In the genomic region with DNA sequence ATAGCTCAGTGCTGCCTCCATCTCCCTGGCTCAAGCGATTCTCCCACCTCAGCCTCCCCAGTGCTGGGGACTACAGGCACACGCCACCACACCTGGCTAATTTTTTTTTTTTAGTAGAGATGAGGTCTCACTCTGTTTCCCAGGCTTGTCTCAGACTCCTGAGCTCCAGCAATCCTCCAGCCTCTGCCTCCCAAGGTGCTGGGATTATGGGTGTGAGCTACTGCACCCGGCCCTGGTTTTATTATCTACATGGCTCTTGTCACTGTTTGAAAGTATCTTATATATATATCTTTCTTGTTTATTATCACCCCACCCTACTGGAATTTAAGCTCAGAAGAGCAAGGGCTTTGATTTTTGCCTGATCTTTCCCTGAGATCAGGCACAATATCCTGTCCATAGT, we compare ENCODE assay signal across 2 cellular contexts.
TF ChIP-seq lines count a peak whose summit lies in the region.

No MANE protein-coding gene starts in this region.

TF ChIP-seq in IMR-90, 13 proteins besides CTCF, POLR2A, EP300 and RAD21:
- TF ChIP-seq CEBPB (IDR thresholded peaks at IDR 0.05; ENCODE audit: low read depth, low read length) (no peak), MXI1 (IDR thresholded peaks at IDR 0.05; ENCODE audit: borderline replicate concordance, low read depth, low read length) (no peak), MAZ (IDR thresholded peaks at IDR 0.05; ENCODE audit: borderline replicate concordance, low read depth, low read length) (no peak), MAFK (IDR thresholded peaks at IDR 0.05; ENCODE audit: low read depth, low read length) (no peak), BHLHE40 (IDR thresholded peaks at IDR 0.05; ENCODE audit: low read depth, low read length) (no peak), SMC3 (IDR thresholded peaks at IDR 0.05; ENCODE audit: low read depth, low read length) (no peak), RFX5 (IDR thresholded peaks at IDR 0.05; ENCODE audit: low read depth, low read length) (no peak), FOS (IDR thresholded peaks at IDR 0.05; ENCODE audit: low read depth, low read length) (no peak), CHD1 (IDR thresholded peaks at IDR 0.05; ENCODE audit: low read depth, low read length) (no peak), RCOR1 (IDR thresholded peaks at IDR 0.05; ENCODE audit: insufficient replicate concordance, low read length) (no peak)
- TF ChIP-seq, protein P1, sequence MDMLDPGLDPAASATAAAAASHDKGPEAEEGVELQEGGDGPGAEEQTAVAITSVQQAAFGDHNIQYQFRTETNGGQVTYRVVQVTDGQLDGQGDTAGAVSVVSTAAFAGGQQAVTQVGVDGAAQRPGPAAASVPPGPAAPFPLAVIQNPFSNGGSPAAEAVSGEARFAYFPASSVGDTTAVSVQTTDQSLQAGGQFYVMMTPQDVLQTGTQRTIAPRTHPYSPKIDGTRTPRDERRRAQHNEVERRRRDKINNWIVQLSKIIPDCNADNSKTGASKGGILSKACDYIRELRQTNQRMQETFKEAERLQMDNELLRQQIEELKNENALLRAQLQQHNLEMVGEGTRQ (IDR thresholded peaks at IDR 0.05; ENCODE audit: low read depth, low read length) = no peak
- TF ChIP-seq, protein P2, sequence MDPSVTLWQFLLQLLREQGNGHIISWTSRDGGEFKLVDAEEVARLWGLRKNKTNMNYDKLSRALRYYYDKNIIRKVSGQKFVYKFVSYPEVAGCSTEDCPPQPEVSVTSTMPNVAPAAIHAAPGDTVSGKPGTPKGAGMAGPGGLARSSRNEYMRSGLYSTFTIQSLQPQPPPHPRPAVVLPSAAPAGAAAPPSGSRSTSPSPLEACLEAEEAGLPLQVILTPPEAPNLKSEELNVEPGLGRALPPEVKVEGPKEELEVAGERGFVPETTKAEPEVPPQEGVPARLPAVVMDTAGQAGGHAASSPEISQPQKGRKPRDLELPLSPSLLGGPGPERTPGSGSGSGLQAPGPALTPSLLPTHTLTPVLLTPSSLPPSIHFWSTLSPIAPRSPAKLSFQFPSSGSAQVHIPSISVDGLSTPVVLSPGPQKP (IDR thresholded peaks at IDR 0.05; ENCODE audit: borderline replicate concordance, low read depth, low read length) = no peak

TF ChIP-seq in GM12878, 131 proteins besides CTCF, POLR2A, EP300 and RAD21:
- no peak for TF ChIP-seq CHD4 (IDR thresholded peaks at IDR 0.05)
- TF ChIP-seq MYB (IDR thresholded peaks at IDR 0.05; ENCODE audit: borderline replicate concordance, low read depth, low read length) = no peak
- TF ChIP-seq, protein P3, sequence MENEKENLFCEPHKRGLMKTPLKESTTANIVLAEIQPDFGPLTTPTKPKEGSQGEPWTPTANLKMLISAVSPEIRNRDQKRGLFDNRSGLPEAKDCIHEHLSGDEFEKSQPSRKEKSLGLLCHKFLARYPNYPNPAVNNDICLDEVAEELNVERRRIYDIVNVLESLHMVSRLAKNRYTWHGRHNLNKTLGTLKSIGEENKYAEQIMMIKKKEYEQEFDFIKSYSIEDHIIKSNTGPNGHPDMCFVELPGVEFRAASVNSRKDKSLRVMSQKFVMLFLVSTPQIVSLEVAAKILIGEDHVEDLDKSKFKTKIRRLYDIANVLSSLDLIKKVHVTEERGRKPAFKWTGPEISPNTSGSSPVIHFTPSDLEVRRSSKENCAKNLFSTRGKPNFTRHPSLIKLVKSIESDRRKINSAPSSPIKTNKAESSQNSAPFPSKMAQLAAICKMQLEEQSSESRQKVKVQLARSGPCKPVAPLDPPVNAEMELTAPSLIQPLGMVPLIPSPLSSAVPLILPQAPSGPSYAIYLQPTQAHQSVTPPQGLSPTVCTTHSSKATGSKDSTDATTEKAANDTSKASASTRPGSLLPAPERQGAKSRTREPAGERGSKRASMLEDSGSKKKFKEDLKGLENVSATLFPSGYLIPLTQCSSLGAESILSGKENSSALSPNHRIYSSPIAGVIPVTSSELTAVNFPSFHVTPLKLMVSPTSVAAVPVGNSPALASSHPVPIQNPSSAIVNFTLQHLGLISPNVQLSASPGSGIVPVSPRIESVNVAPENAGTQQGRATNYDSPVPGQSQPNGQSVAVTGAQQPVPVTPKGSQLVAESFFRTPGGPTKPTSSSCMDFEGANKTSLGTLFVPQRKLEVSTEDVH (IDR thresholded peaks at IDR 0.05; ENCODE audit: low read depth, partially characterized antibody) = no peak
- TF ChIP-seq SIX5 (IDR thresholded peaks at IDR 0.05; ENCODE audit: low read depth, low read length, severe bottlenecking) = no peak
- TF ChIP-seq, protein P4, sequence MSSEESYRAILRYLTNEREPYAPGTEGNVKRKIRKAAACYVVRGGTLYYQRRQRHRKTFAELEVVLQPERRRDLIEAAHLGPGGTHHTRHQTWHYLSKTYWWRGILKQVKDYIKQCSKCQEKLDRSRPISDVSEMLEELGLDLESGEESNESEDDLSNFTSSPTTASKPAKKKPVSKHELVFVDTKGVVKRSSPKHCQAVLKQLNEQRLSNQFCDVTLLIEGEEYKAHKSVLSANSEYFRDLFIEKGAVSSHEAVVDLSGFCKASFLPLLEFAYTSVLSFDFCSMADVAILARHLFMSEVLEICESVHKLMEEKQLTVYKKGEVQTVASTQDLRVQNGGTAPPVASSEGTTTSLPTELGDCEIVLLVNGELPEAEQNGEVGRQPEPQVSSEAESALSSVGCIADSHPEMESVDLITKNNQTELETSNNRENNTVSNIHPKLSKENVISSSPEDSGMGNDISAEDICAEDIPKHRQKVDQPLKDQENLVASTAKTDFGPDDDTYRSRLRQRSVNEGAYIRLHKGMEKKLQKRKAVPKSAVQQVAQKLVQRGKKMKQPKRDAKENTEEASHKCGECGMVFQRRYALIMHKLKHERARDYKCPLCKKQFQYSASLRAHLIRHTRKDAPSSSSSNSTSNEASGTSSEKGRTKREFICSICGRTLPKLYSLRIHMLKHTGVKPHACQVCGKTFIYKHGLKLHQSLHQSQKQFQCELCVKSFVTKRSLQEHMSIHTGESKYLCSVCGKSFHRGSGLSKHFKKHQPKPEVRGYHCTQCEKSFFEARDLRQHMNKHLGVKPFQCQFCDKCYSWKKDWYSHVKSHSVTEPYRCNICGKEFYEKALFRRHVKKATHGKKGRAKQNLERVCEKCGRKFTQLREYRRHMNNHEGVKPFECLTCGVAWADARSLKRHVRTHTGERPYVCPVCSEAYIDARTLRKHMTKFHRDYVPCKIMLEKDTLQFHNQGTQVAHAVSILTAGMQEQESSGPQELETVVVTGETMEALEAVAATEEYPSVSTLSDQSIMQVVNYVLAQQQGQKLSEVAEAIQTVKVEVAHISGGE (CRISPR knock-in tag; IDR thresholded peaks at IDR 0.05) = no peak
- TF ChIP-seq NFYA (IDR thresholded peaks at IDR 0.05; ENCODE audit: borderline replicate concordance, low read depth, low read length) = no peak
- no peak for TF ChIP-seq CBFB (IDR thresholded peaks at IDR 0.05; ENCODE audit: low read depth)
- TF ChIP-seq STAT1 (conservative IDR thresholded peaks at IDR 0.05) = no peak
- no peak for TF ChIP-seq NRF1 (conservative IDR thresholded peaks at IDR 0.05; ENCODE audit: low read depth, low read length)
- TF ChIP-seq ZZZ3 (IDR thresholded peaks at IDR 0.05; ENCODE audit: control insufficient read depth, insufficient read length, low read depth) = no peak
- no peak for TF ChIP-seq NBN (IDR thresholded peaks at IDR 0.05)
- no peak for TF ChIP-seq TCF7 (IDR thresholded peaks at IDR 0.05; ENCODE audit: borderline replicate concordance)
- TF ChIP-seq POLR2AphosphoS5 (IDR thresholded peaks at IDR 0.05; ENCODE audit: low read length) = no peak
- no peak for TF ChIP-seq HDGF (IDR thresholded peaks at IDR 0.05)
- no peak for TF ChIP-seq TARDBP (IDR thresholded peaks at IDR 0.05; ENCODE audit: borderline replicate concordance)
- no peak for TF ChIP-seq DPF2 (IDR thresholded peaks at IDR 0.05)
- TF ChIP-seq, protein P5, sequence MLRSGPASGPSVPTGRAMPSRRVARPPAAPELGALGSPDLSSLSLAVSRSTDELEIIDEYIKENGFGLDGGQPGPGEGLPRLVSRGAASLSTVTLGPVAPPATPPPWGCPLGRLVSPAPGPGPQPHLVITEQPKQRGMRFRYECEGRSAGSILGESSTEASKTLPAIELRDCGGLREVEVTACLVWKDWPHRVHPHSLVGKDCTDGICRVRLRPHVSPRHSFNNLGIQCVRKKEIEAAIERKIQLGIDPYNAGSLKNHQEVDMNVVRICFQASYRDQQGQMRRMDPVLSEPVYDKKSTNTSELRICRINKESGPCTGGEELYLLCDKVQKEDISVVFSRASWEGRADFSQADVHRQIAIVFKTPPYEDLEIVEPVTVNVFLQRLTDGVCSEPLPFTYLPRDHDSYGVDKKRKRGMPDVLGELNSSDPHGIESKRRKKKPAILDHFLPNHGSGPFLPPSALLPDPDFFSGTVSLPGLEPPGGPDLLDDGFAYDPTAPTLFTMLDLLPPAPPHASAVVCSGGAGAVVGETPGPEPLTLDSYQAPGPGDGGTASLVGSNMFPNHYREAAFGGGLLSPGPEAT (IDR thresholded peaks at IDR 0.05; ENCODE audit: low read depth) = no peak
- TF ChIP-seq, protein P6, sequence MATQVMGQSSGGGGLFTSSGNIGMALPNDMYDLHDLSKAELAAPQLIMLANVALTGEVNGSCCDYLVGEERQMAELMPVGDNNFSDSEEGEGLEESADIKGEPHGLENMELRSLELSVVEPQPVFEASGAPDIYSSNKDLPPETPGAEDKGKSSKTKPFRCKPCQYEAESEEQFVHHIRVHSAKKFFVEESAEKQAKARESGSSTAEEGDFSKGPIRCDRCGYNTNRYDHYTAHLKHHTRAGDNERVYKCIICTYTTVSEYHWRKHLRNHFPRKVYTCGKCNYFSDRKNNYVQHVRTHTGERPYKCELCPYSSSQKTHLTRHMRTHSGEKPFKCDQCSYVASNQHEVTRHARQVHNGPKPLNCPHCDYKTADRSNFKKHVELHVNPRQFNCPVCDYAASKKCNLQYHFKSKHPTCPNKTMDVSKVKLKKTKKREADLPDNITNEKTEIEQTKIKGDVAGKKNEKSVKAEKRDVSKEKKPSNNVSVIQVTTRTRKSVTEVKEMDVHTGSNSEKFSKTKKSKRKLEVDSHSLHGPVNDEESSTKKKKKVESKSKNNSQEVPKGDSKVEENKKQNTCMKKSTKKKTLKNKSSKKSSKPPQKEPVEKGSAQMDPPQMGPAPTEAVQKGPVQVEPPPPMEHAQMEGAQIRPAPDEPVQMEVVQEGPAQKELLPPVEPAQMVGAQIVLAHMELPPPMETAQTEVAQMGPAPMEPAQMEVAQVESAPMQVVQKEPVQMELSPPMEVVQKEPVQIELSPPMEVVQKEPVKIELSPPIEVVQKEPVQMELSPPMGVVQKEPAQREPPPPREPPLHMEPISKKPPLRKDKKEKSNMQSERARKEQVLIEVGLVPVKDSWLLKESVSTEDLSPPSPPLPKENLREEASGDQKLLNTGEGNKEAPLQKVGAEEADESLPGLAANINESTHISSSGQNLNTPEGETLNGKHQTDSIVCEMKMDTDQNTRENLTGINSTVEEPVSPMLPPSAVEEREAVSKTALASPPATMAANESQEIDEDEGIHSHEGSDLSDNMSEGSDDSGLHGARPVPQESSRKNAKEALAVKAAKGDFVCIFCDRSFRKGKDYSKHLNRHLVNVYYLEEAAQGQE (IDR thresholded peaks at IDR 0.05; ENCODE audit: low read depth, low read length) = no peak
